9 cellular contexts compared by ENCODE assay signal in genomic region chr15:92656089-92656488, GRCh38. TPM values are rescaled to one million over a fixed set of nuclear protein-coding genes. Genes with fewer than 3 reads are reported as not detected.
DNase-seq lines count a peak whose midpoint lies in the region; ATAC-seq and TF ChIP-seq lines count a peak whose summit lies in the region.
"Had no signal": no experiment of that assay in that cellular context is flagged by ENCODE, and none has a peak within 500 bp of the region (broad histone marks: within the 10 kb centered on the region; RNA-seq: fewer than 3 reads in every experiment).

No MANE protein-coding gene starts in this region.

- H3K4me3 ChIP-seq in left ventricle myocardium inferior = peak overlapping the region; percentile 76
- H3K4me3 ChIP-seq in astrocyte of the cerebellum (ENCODE audit: low read depth, low read length) = peak overlapping the region; percentile 35
- H3K4me3 ChIP-seq in vagina = peak overlapping the region; percentile 53 to 71

- H3K27ac Mint-ChIP-seq in naive B cell = no peak overlapping the region

- DNase-seq in left ventricle myocardium inferior = no peak
- DNase-seq in cardiac septum (ENCODE audit: low spot score) = no peak
- no peak for DNase-seq in astrocyte of the cerebellum (ENCODE audit: low read depth)
- DNase-seq in naive B cell = no peak
- DNase-seq in vagina (ENCODE audit: extremely low spot score in 2 of 2) = no peak
- DNase-seq in stimulated activated CD4-positive, alpha-beta T cell treated with anti-CD3 and anti-CD28 coated beads, Interleukin-12 subunit alpha, Interleukin-12 subunit beta, amount 100 ng/mL, for 4 hours = no peak
- DNase-seq in AML-193 (lab: John Stamatoyannopoulos, UW) = no peak
- DNase-seq: DND-41 had no signal

- H3K27ac ChIP-seq in left ventricle myocardium inferior (replicated peaks) = peak overlapping the region; percentile 72
- peak overlapping the region; percentile 57 for H3K27ac ChIP-seq in vagina

- ATAC-seq in naive B cell (ENCODE audit: low read depth in 2 of 2) = no peak
- ATAC-seq in activated CD4-positive, CD25-positive, alpha-beta regulatory T cell treated with anti-CD3 and anti-CD28 coated beads, Interleukin-2, amount 50 U/mL, for 24 hours = no peak

- intact Hi-C loops in left ventricle myocardium inferior (cut with micrococcal nuclease) (no loop called here), cardiac septum (cut with DNase I) (no loop called here), vagina (cut with DNase I) (no loop called here)

- H3K9me3 ChIP-seq in left ventricle myocardium inferior (replicated peaks) (no peaks in the 10 kb centered on the region), vagina (no peaks in the 10 kb centered on the region)

- H3K36me3 Mint-ChIP-seq in naive B cell = peaks cover under 1 to 1% of the 10 kb centered on the region in 2 donors

- H3K27me3 ChIP-seq in left ventricle myocardium inferior (ENCODE audit: low read depth) (no peaks in the 10 kb centered on the region), vagina (no peaks in the 10 kb centered on the region)

- TF ChIP-seq CTCF in left ventricle myocardium inferior (IDR thresholded peaks at IDR 0.05; ENCODE audit: borderline replicate concordance) (no peak), astrocyte of the cerebellum (IDR thresholded peaks at IDR 0.05; ENCODE audit: low read depth, low read length, missing control alignments) (no peak), vagina (IDR thresholded peaks at IDR 0.05) (no peak)

- H3K4me1 ChIP-seq in left ventricle myocardium inferior = peaks cover 46% of the 10 kb centered on the region
- peaks cover 17% of the 10 kb centered on the region for H3K4me1 ChIP-seq in vagina

- peaks cover 0 to 14% (median 4%) of the 10 kb centered on the region in 7 donors for H3K9me3 Mint-ChIP-seq in naive B cell

- peaks cover 47 to 52% (median 47%) of the 10 kb centered on the region in 3 donors for H3K27me3 Mint-ChIP-seq in naive B cell

- H3K4me1 Mint-ChIP-seq in naive B cell = peaks cover 5 to 23% (median 9%) of the 10 kb centered on the region in 3 donors

- TF ChIP-seq POLR2A in vagina (IDR thresholded peaks at IDR 0.05) = no peak

- H3K36me3 ChIP-seq in left ventricle myocardium inferior (no peaks in the 10 kb centered on the region), vagina (no peaks in the 10 kb centered on the region)

- in situ Hi-C loops in astrocyte of the cerebellum (cut with HindIII; ENCODE audit: low sequenced_read_pairs) = no loop called here

- peak overlapping the region in 6 of 8 donors; percentile 60 to 77 (median 64) for H3K4me3 Mint-ChIP-seq in naive B cell

RNA-seq across cellular contexts. Expression of gene FAM174B, which starts 0.5 kb away (rescaled TPM):
- 17.1 TPM for total RNA-seq in left ventricle myocardium inferior
- 6.5 TPM for total RNA-seq in cardiac septum
- polyA plus RNA-seq in naive B cell (ENCODE audit: low read depth in 6 of 6) = under 1 TPM in 2 of 6 donors, not detected in 4; 0.54 to 0.96 TPM
- total RNA-seq in vagina = 4.9 TPM
